ENCODE assay signal across 8 cellular contexts in the genomic region with DNA sequence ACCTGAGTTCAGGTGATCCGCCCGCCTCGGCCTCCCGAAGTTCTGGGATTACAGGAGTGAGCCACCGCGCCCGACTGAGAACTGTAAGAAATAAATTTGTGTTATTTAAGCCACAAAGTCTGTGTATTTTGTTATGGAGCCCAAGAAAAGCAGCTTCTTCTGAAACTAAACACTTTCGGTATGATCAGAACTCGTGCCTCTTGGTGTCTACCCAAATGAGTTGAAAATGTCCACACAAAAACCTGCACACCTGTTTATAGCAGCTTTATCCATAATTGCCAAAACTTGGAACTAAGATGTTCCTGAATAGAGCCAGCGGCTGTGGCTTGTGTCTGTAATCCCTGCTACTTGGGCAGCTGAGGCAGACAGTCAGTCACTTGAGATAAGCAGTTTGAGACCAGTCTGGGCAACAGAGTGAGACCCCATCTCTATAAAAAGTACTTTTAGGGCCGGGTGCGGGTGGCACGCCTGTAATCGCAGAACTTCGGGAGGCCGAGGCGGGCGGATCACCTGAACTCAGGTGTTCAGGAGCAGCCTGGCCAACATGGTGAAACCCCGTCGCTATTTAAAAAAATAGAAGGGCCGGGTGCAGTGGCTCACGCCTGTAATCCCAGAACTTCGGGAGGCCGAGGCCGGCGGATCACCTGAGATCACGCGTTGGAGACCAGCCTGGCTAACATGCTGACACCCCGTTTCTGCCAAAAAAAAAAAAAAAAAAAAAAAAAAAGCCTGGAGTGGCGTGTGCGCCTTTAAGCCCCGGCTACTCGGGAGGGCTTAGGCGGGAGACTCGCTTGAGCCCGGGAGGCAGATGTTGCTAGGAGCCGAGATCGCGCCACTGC. TPM values are rescaled to one million over a fixed set of nuclear protein-coding genes. Genes with fewer than 3 reads are reported as not detected.
DNase-seq lines count a peak whose midpoint lies in the region; ATAC-seq and TF ChIP-seq lines count a peak whose summit lies in the region.
"Not testable (repeated sequence)": the region's sequence is repeated elsewhere in the genome, so short reads cannot be mapped to it uniquely, and the experiment has no call there.

No MANE protein-coding gene starts in this region.

- RAD21 ChIA-PET in HCT116 (lab: Charles Lee; ENCODE audit: low non-redundant PET in 1 of 2, low total read pairs in 2 of 2, uncharacterized antibody in 2 of 2, unreplicated experiment in 2 of 2): not testable (repeated sequence)

- H3K27me3 Mint-ChIP-seq in Calu3 (ENCODE audit: unreplicated experiment); activated naive CD8-positive, alpha-beta T cell treated with anti-CD3 and anti-CD28 coated beads, Interleukin-2, amount 50 U/mL, for 24 hours; stimulated activated memory B cell treated with anti-CD40 and anti-IgM and Interleukin-4, amounts not matched to agents 10 μg/mL and 1 μg/mL and 100 μg/mL, for 72 hours: not testable (repeated sequence)

- not testable (repeated sequence) for H2AFZ ChIP-seq in HCT116 (ENCODE audit: low read depth, low read length, poor library complexity, severe bottlenecking); OCI-LY7 (ENCODE audit: low read length)

- POLR2A ChIA-PET in HCT116 (lab: Charles Lee); OCI-LY7 (lab: Charles Lee): not testable (repeated sequence)

- H3K9me3 ChIP-seq in HCT116 (ENCODE audit: control insufficient read depth in 1 of 2, insufficient read depth in 1 of 2, low read depth in 1 of 2, low read length in 2 of 2); OCI-LY7 (ENCODE audit: low read length): not testable (repeated sequence)

- not testable (repeated sequence) for TF ChIP-seq POLR2A in HCT116 (IDR thresholded peaks at IDR 0.05; ENCODE audit: borderline replicate concordance, extremely low read depth, insufficient read depth, insufficient read length)

- not testable (repeated sequence) for H3K4me3 ChIP-seq in HCT116 (replicated peaks in 1 of 2; ENCODE audit: low read depth in 1 of 2, low read length in 2 of 2); OCI-LY7 (ENCODE audit: low read depth, low read length, poor library complexity, severe bottlenecking)

- H3K4me3 Mint-ChIP-seq in Calu3 (ENCODE audit: low read depth, unreplicated experiment); activated naive CD8-positive, alpha-beta T cell treated with anti-CD3 and anti-CD28 coated beads, Interleukin-2, amount 50 U/mL, for 24 hours; stimulated activated memory B cell treated with anti-CD40 and anti-IgM and Interleukin-4, amounts not matched to agents 10 μg/mL and 1 μg/mL and 100 μg/mL, for 72 hours: not testable (repeated sequence)

- not testable (repeated sequence) for H3K4me1 ChIP-seq in HCT116 (ENCODE audit: control insufficient read depth in 1 of 2, insufficient read depth in 2 of 2, low read length in 2 of 2); OCI-LY7 (ENCODE audit: insufficient read depth, low read length, poor library complexity, severe bottlenecking)

- intact Hi-C loops in Calu3 (cut with micrococcal nuclease; ENCODE audit: unreplicated experiment); HCT116 (cut with micrococcal nuclease); OCI-LY7 (cut with micrococcal nuclease; ENCODE audit: unreplicated experiment): not testable (repeated sequence)

- CTCF ChIA-PET in Calu3 (lab: Charles Lee); HCT116 (lab: Charles Lee); OCI-LY7 (lab: Charles Lee; ENCODE audit: unreplicated experiment): not testable (repeated sequence)

- not testable (repeated sequence) for H3K4me2 ChIP-seq in HCT116 (ENCODE audit: low read length); OCI-LY7 (ENCODE audit: low read length)

- H3K36me3 ChIP-seq in HCT116 (ENCODE audit: control insufficient read depth in 1 of 2, insufficient read depth in 2 of 2, low read length in 2 of 2); OCI-LY7 (ENCODE audit: insufficient read depth, low read length): not testable (repeated sequence)

- H3K27ac Mint-ChIP-seq in Calu3 (ENCODE audit: unreplicated experiment); activated naive CD8-positive, alpha-beta T cell treated with anti-CD3 and anti-CD28 coated beads, Interleukin-2, amount 50 U/mL, for 24 hours; stimulated activated memory B cell treated with anti-CD40 and anti-IgM and Interleukin-4, amounts not matched to agents 10 μg/mL and 1 μg/mL and 100 μg/mL, for 72 hours: not testable (repeated sequence)

- not testable (repeated sequence) for H3K9ac ChIP-seq in HCT116 (ENCODE audit: low read length)

- H3K4me1 Mint-ChIP-seq in Calu3 (ENCODE audit: low read depth, unreplicated experiment); activated naive CD8-positive, alpha-beta T cell treated with anti-CD3 and anti-CD28 coated beads, Interleukin-2, amount 50 U/mL, for 24 hours; stimulated activated memory B cell treated with anti-CD40 and anti-IgM and Interleukin-4, amounts not matched to agents 10 μg/mL and 1 μg/mL and 100 μg/mL, for 72 hours: not testable (repeated sequence)

- TF ChIP-seq RAD21 in HCT116 (IDR thresholded peaks at IDR 0.05; ENCODE audit: low read depth): not testable (repeated sequence)

- H3K36me3 Mint-ChIP-seq in Calu3 (ENCODE audit: insufficient read depth, unreplicated experiment); activated naive CD8-positive, alpha-beta T cell treated with anti-CD3 and anti-CD28 coated beads, Interleukin-2, amount 50 U/mL, for 24 hours (ENCODE audit: low read depth); stimulated activated memory B cell treated with anti-CD40 and anti-IgM and Interleukin-4, amounts not matched to agents 10 μg/mL and 1 μg/mL and 100 μg/mL, for 72 hours: not testable (repeated sequence)

- not testable (repeated sequence) for H3K27ac ChIP-seq in HCT116 (ENCODE audit: low read depth, low read length); OCI-LY7 (ENCODE audit: low read depth, low read length, poor library complexity, severe bottlenecking)

- TSS peak; percentile 99 for BruUV-seq in Calu3 (replicated peaks; lab: Mats Ljungman, UMichigan)
- TSS peak; percentile 98 for BruUV-seq in HCT116 (replicated peaks; lab: Mats Ljungman, UMichigan)
- TSS peak; percentile 100 for BruUV-seq in OCI-LY7 (replicated peaks; lab: Mats Ljungman, UMichigan)

- H4K20me1 ChIP-seq in HCT116 (ENCODE audit: insufficient read depth); OCI-LY7 (ENCODE audit: insufficient read depth, low read length): not testable (repeated sequence)

- DNase-seq in Calu3; HCT116 (ENCODE audit: low read depth, low spot score); OCI-LY7 (ENCODE audit: low spot score); activated naive CD8-positive, alpha-beta T cell treated with anti-CD3 and anti-CD28 coated beads, Interleukin-2, amount 50 U/mL, for 24 hours; left lobe of liver (ENCODE audit: low spot score): not testable (repeated sequence)

- not testable (repeated sequence) for H3K79me2 ChIP-seq in HCT116 (ENCODE audit: insufficient read depth, low read length); OCI-LY7 (ENCODE audit: insufficient read depth, low read depth, low read length)

- H3K9me3 Mint-ChIP-seq in Calu3 (ENCODE audit: low read depth, unreplicated experiment); activated naive CD8-positive, alpha-beta T cell treated with anti-CD3 and anti-CD28 coated beads, Interleukin-2, amount 50 U/mL, for 24 hours; stimulated activated memory B cell treated with anti-CD40 and anti-IgM and Interleukin-4, amounts not matched to agents 10 μg/mL and 1 μg/mL and 100 μg/mL, for 72 hours: not testable (repeated sequence)

- H3K9me2 ChIP-seq in HCT116 (ENCODE audit: insufficient read depth); OCI-LY7 (ENCODE audit: insufficient read depth, low read length): not testable (repeated sequence)

- TF ChIP-seq CTCF in Calu3 (IDR thresholded peaks at IDR 0.05; ENCODE audit: unreplicated experiment); HCT116 (IDR thresholded peaks at IDR 0.05 in 2 of 3, conservative IDR thresholded peaks at IDR 0.05 in 1 of 3; ENCODE audit: borderline replicate concordance in 1 of 3, insufficient read depth in 1 of 3, low read depth in 2 of 3, low read length in 2 of 3); OCI-LY7 (conservative IDR thresholded peaks at IDR 0.05; ENCODE audit: low read length): not testable (repeated sequence)

- H3K27me3 ChIP-seq in HCT116 (ENCODE audit: insufficient read depth, low read length): not testable (repeated sequence)

- ATAC-seq in GM19397 (IDR thresholded peaks at IDR 0.05; ENCODE audit: unreplicated experiment) (peak; percentile 59), HCT116 (peak; percentile 81), HG03064 (IDR thresholded peaks at IDR 0.05; ENCODE audit: low read depth, unreplicated experiment) (peak; percentile 59), left lobe of liver (peak; percentile 73)
- ATAC-seq in activated naive CD8-positive, alpha-beta T cell treated with anti-CD3 and anti-CD28 coated beads, Interleukin-2, amount 50 U/mL, for 24 hours: peak; percentile 66
- ATAC-seq in stimulated activated memory B cell treated with anti-CD40 and anti-IgM and Interleukin-4, amounts not matched to agents 10 μg/mL and 1 μg/mL and 100 μg/mL, for 72 hours: peak; percentile 88

RNA-seq across cellular contexts. Expression of gene EPN2, which starts 48.1 kb away (rescaled TPM):
- 31.3 and 31.6 TPM in 2 replicates for total RNA-seq in Calu3 (2022)
- 73.1 TPM for total RNA-seq in HCT116 (2021; ENCODE audit: unreplicated experiment)
- polyA plus RNA-seq in HCT116 (2012): 40.3 and 44.9 TPM in 2 replicates
- total RNA-seq in OCI-LY7 (2014; rRNA removed; shearing (Covaris generic)): 20.1 and 28.8 TPM in 2 replicates
- 20.4 and 25.0 TPM in 2 replicates for total RNA-seq in OCI-LY7 (2022)
- total RNA-seq in left lobe of liver: 13.1 TPM
